Comparison of ENCODE assay signal across 23 cellular contexts in the genomic region with DNA sequence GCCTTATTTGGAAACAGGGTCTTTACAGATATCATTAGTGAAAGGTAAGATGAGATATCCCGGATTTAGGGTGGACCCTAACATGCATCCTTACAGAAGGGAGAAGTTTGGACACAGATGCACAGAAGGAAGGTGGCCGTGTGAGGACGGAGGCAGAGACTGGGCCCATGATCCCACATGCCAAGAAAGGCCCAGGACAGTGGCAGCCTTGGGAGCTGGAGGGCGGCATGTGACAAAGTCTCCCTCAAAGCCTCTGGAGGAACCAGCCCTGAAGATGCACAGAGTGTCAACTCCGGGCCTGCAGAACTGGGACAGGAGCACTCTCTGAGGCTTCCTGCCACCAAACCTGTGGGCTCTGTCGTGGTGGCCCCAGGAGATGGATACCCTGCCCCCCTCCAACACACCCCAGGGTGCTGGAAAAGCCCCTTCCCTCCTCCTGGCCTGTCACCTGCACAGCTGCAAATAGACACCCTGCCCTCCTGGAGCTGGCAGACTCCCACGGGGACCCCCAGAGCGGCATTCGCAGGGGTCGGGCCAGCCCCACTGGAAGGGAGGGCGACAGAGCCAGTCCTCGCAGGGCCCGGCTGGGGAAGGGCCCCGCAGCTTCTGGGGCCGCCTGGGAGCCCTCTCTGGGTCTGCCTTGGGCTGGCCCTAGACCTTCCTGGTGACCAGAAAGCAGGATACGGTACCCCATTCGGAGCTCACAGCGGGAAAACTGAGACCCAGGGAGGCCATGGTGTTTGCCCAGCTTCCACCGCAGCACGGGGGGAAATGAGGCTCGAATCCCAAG. TPM values are rescaled to one million over a fixed set of nuclear protein-coding genes. Genes with fewer than 3 reads are reported as not detected.
DNase-seq lines count a peak whose midpoint lies in the region; ATAC-seq and TF ChIP-seq lines count a peak whose summit lies in the region.
"Had no signal": no experiment of that assay in that cellular context is flagged by ENCODE, and none has a peak within 500 bp of the region (broad histone marks: within the 10 kb centered on the region; RNA-seq: fewer than 3 reads in every experiment).

No MANE protein-coding gene starts in this region.

- peaks cover 19% of the 10 kb centered on the region for H3K4me1 Mint-ChIP-seq in WTC11

- peak overlapping the region; percentile 60 for H3K27ac Mint-ChIP-seq in WTC11
- H3K27ac Mint-ChIP-seq: activated CD4-positive, alpha-beta T cell treated with anti-CD3 and anti-CD28 coated beads, Interleukin-2, amount 10 ng/mL, durations not matched to agents 24 days and 14 days; activated T-cell treated with anti-CD3 and anti-CD28 coated beads, Interleukin-2, amount 50 U/mL, for 72 hours; HFFc6 had no signal

- H3K9me3 Mint-ChIP-seq in WTC11, result no peaks in the 10 kb centered on the region
- H3K9me3 Mint-ChIP-seq: activated CD4-positive, alpha-beta T cell treated with anti-CD3 and anti-CD28 coated beads, Interleukin-2, amount 10 ng/mL, durations not matched to agents 24 days and 14 days; activated T-cell treated with anti-CD3 and anti-CD28 coated beads, Interleukin-2, amount 50 U/mL, for 72 hours; HFFc6 had no signal

- H3K4me3 Mint-ChIP-seq in WTC11, result no peak overlapping the region
- H3K4me3 Mint-ChIP-seq: activated CD4-positive, alpha-beta T cell treated with anti-CD3 and anti-CD28 coated beads, Interleukin-2, amount 10 ng/mL, durations not matched to agents 24 days and 14 days; activated T-cell treated with anti-CD3 and anti-CD28 coated beads, Interleukin-2, amount 50 U/mL, for 72 hours; HFFc6 had no signal

- no peaks in the 10 kb centered on the region for H3K27me3 Mint-ChIP-seq in WTC11 (ENCODE audit: low read depth)
- H3K27me3 Mint-ChIP-seq: activated CD4-positive, alpha-beta T cell treated with anti-CD3 and anti-CD28 coated beads, Interleukin-2, amount 10 ng/mL, durations not matched to agents 24 days and 14 days had no signal

- no peak overlapping the region for H3K4me3 ChIP-seq in SK-N-SH (ENCODE audit: low read depth in 2 of 2, low read length in 1 of 2)
- H3K4me3 ChIP-seq: adrenal gland, colonic mucosa, right lobe of liver, thyroid gland had no signal

- H3K36me3 ChIP-seq in SK-N-SH (replicated peaks in 1 of 2; ENCODE audit: control insufficient read depth in 1 of 2, insufficient read depth in 2 of 2, low read length in 1 of 2), result peaks cover 0 to 8% of the 10 kb centered on the region in 2 experiments
- H3K36me3 ChIP-seq: adrenal gland, colonic mucosa, right lobe of liver, thyroid gland had no signal

- no peak overlapping the region for H2AFZ ChIP-seq in SK-N-SH (ENCODE audit: low read depth)

- no peak for TF ChIP-seq EP300 in SK-N-SH (IDR thresholded peaks at IDR 0.05; ENCODE audit: borderline replicate concordance in 1 of 2, low read depth in 1 of 2, low read length in 1 of 2)

- ATAC-seq in SK-N-SH treated with all-trans-retinoic acid at 6 μM for 48 hours (no peak), WTC11 (no peak)
- ATAC-seq: activated T-cell treated with anti-CD3 and anti-CD28 coated beads, Interleukin-2, amount 50 U/mL, for 72 hours; PC-3 had no signal

- CTCF ChIA-PET in SK-N-SH (lab: Yijun Ruan, JAX), result interaction anchor here (1.8 to 3.3 kb wide), 2 partner anchors 36 to 120 kb away, joined by 6 to 20 read pairs; no protein-coding TSS in a partner anchor
- CTCF ChIA-PET in WTC11 (lab: Charles Lee), result interaction anchor here (0.6 to 1.7 kb wide), 5 partner anchors 9 to 147 kb away, joined by 3 to 6 read pairs (median 3); no protein-coding TSS in a partner anchor

- H3K9ac ChIP-seq in SK-N-SH, result no peak overlapping the region

- peaks cover 28 to 37% of the 10 kb centered on the region in 2 experiments; a peak in 3 of 4 replicates for H3K4me1 ChIP-seq in SK-N-SH (ENCODE audit: control insufficient read depth in 1 of 2, insufficient read depth in 2 of 2, low read depth in 1 of 2, low read length in 1 of 2)

- peaks cover 7% of the 10 kb centered on the region for H3F3A ChIP-seq in SK-N-SH (replicated peaks; ENCODE audit: insufficient read depth)

- H3K4me2 ChIP-seq in SK-N-SH, result no peak overlapping the region

- TF ChIP-seq RAD21 in SK-N-SH (IDR thresholded peaks at IDR 0.05; ENCODE audit: low read length), result no peak

- no peaks in the 10 kb centered on the region for H3K9me2 ChIP-seq in SK-N-SH

- DNase-seq in SK-N-SH (peak; percentile 28), WTC11 (ENCODE audit: low spot score) (no peak), substantia nigra (lab: John Stamatoyannopoulos, UW) (no peak), NCI-H1930 (lab: John Stamatoyannopoulos, UW) (no peak), 8988T (no peak), mucosa of gallbladder (ENCODE audit: low spot score) (no peak)
- DNase-seq: activated CD4-positive, alpha-beta T cell treated with anti-CD3 and anti-CD28 coated beads, Interleukin-2, amount 10 ng/mL, durations not matched to agents 24 days and 14 days; activated T-cell treated with anti-CD3 and anti-CD28 coated beads, Interleukin-2, amount 50 U/mL, for 72 hours; colonic mucosa; DMS79 treated with DMSO at 0.1 percent for 48 hours; HFFc6; IMR-90; mesendoderm; NCI-H2081 treated with DMSO at 0.1 percent for 48 hours; NCI-H526 treated with DMSO at 0.1 percent for 48 hours; PC-3; stimulated activated CD4-positive, alpha-beta T cell treated with anti-CD3 and anti-CD28 coated beads, Interleukin-1b, Interleukin-23, amount 100 ng/mL, for 48 hours had no signal

- H4K20me1 ChIP-seq in SK-N-SH (ENCODE audit: insufficient read depth), result peaks cover 97% of the 10 kb centered on the region

- peaks cover 81% of the 10 kb centered on the region for H3K79me2 ChIP-seq in SK-N-SH (ENCODE audit: insufficient read depth)

- H3K27ac ChIP-seq in SK-N-SH (ENCODE audit: low read depth in 2 of 2, low read length in 1 of 2), result no peak overlapping the region
- H3K27ac ChIP-seq in layer of hippocampus (ENCODE audit: low read depth, low read length), result peak overlapping the region; percentile 88
- peak overlapping the region; percentile 83 for H3K27ac ChIP-seq in substantia nigra (ENCODE audit: low read depth, low read length, poor library complexity, severe bottlenecking)
- H3K27ac ChIP-seq: 22Rv1, colonic mucosa had no signal

- no peaks in the 10 kb centered on the region for H3K9me3 ChIP-seq in SK-N-SH
- H3K9me3 ChIP-seq: adrenal gland, colonic mucosa, right lobe of liver, thyroid gland had no signal

- WGBS in SK-N-SH (ENCODE audit: low lambda C conversion rate), result 91% methylated on average over 8 of the region's 21 CpGs

- TF ChIP-seq CTCF in SK-N-SH (IDR thresholded peaks at IDR 0.05), result no peak
- no peak for TF ChIP-seq CTCF in WTC11 (IDR thresholded peaks at IDR 0.05)

- H3K27me3 ChIP-seq in SK-N-SH (ENCODE audit: insufficient read depth), result no peaks in the 10 kb centered on the region
- no peaks in the 10 kb centered on the region for H3K27me3 ChIP-seq in layer of hippocampus (ENCODE audit: control insufficient read depth, insufficient read depth, low read length)
- H3K27me3 ChIP-seq: adrenal gland, colonic mucosa, right lobe of liver, thyroid gland had no signal

- H3K36me3 Mint-ChIP-seq in WTC11, result no peaks in the 10 kb centered on the region

- POLR2A ChIA-PET in SK-N-SH (lab: Yijun Ruan, JAX) (interaction anchor here (0.6 kb wide), 1 partner anchor 44 kb away, joined by 3 read pairs; no protein-coding TSS in a partner anchor), WTC11 (lab: Charles Lee) (no interaction called here)

TF ChIP-seq in SK-N-SH, 30 proteins besides CTCF, POLR2A, EP300 and RAD21:
- TF ChIP-seq GATA2 (CRISPR knock-in tag; IDR thresholded peaks at IDR 0.05), result no peak
- TF ChIP-seq JUND (IDR thresholded peaks at IDR 0.05), result no peak
- TF ChIP-seq MEF2A (IDR thresholded peaks at IDR 0.05; ENCODE audit: borderline replicate concordance, low read depth), result no peak
- no peak for TF ChIP-seq RXRA (IDR thresholded peaks at IDR 0.05; ENCODE audit: borderline replicate concordance, low read depth)

TF ChIP-seq in SK-N-SH treated with all-trans-retinoic acid at 6 μM for 48 hours, 23 proteins besides CTCF, POLR2A, EP300 and RAD21 (continues in another document):
- TF ChIP-seq, protein P1, sequence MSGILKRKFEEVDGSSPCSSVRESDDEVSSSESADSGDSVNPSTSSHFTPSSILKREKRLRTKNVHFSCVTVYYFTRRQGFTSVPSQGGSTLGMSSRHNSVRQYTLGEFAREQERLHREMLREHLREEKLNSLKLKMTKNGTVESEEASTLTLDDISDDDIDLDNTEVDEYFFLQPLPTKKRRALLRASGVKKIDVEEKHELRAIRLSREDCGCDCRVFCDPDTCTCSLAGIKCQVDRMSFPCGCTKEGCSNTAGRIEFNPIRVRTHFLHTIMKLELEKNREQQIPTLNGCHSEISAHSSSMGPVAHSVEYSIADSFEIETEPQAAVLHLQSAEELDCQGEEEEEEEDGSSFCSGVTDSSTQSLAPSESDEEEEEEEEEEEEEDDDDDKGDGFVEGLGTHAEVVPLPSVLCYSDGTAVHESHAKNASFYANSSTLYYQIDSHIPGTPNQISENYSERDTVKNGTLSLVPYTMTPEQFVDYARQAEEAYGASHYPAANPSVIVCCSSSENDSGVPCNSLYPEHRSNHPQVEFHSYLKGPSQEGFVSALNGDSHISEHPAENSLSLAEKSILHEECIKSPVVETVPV (CRISPR knock-in tag; IDR thresholded peaks at IDR 0.05), result no peak
- no peak for TF ChIP-seq ARNTL (CRISPR knock-in tag; IDR thresholded peaks at IDR 0.05; ENCODE audit: borderline replicate concordance, low read depth)

TF ChIP-seq in WTC11, 78 proteins besides CTCF, POLR2A, EP300 and RAD21 (continues in another document):
- no peak for TF ChIP-seq EMX1 (CRISPR knock-in tag; IDR thresholded peaks at IDR 0.05)

RNA-seq across cellular contexts. Expression of a gene that starts 7.9 kb away (rescaled TPM):
- polyA plus RNA-seq in SK-N-SH (2012; rRNA removed), result 18.4 and 22.1 TPM in 2 replicates
- polyA plus RNA-seq in SK-N-SH (2012; cell fraction: cytosol; rRNA removed), result 11.0 and 14.6 TPM in 2 replicates
- 32.2 and 32.4 TPM in 2 replicates for polyA plus RNA-seq in SK-N-SH (2012; cell fraction: nucleus; rRNA removed)
- total RNA-seq in WTC11 (2021) (14.1 to 17.1 TPM (median 14.5 TPM) in 3 replicates), mucosa of gallbladder (59.6 TPM)

RNA-seq across cellular contexts. Expression of a gene that starts 31.5 kb away (rescaled TPM):
- polyA plus RNA-seq in SK-N-SH (2012; rRNA removed), result 22.1 and 25.9 TPM in 2 replicates
- 14.6 and 21.9 TPM in 2 replicates for polyA plus RNA-seq in SK-N-SH (2012; cell fraction: cytosol; rRNA removed)
- polyA plus RNA-seq in SK-N-SH (2012; cell fraction: nucleus; rRNA removed), result 31.1 and 36.2 TPM in 2 replicates
- total RNA-seq in WTC11 (2021) (39.4 to 41.0 TPM (median 39.5 TPM) in 3 replicates), mucosa of gallbladder (40.6 TPM)

Comparison
In these comparisons a context has a peak if more than half of its experiments do, and no peak if none do; other contexts are left out.
1. H3K27ac ChIP-seq: peak in layer of hippocampus (single experiment) and substantia nigra (single experiment); none in SK-N-SH (0 of 2).